Comparison of ENCODE assay signal across 9 cellular contexts in the genomic region with DNA sequence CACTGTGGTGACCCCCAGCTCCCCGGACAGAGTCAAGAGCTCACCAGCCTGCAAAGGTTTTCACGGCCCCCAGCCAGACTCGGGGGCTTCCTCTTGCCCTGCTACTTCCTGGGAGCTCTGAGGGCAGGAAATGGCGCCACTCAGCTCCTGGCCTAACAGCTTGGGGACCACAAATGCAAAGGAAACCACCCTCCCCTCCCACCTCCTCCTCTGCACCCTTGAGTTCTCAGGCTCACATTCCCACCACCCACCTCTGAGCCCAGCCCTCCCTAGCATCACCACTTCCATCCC. TPM values are rescaled to one million over a fixed set of nuclear protein-coding genes. Genes with fewer than 3 reads are reported as not detected.
DNase-seq lines count a peak whose midpoint lies in the region; ATAC-seq and TF ChIP-seq lines count a peak whose summit lies in the region.
"Had no signal": no experiment of that assay in that cellular context is flagged by ENCODE, and none has a peak within 500 bp of the region (broad histone marks: within the 10 kb centered on the region; RNA-seq: fewer than 3 reads in every experiment).

No MANE protein-coding gene starts in this region.

- H3K4me1 Mint-ChIP-seq in activated CD4-positive, alpha-beta memory T cell treated with anti-CD3 and anti-CD28 coated beads for 36 hours (ENCODE audit: low read depth): peaks cover 54% of the 10 kb centered on the region
- H3K4me1 Mint-ChIP-seq in naive thymus-derived CD4-positive, alpha-beta T cell: peaks cover 39 to 74% (median 54%) of the 10 kb centered on the region in 7 donors
- peaks cover 7% of the 10 kb centered on the region for H3K4me1 Mint-ChIP-seq in osteocyte (ENCODE audit: unreplicated experiment)

- no peaks in the 10 kb centered on the region for H3K27me3 Mint-ChIP-seq in activated CD4-positive, alpha-beta memory T cell treated with anti-CD3 and anti-CD28 coated beads for 36 hours
- no peaks in the 10 kb centered on the region for H3K27me3 Mint-ChIP-seq in naive thymus-derived CD4-positive, alpha-beta T cell
- H3K27me3 Mint-ChIP-seq in osteocyte (ENCODE audit: unreplicated experiment): peaks cover 4% of the 10 kb centered on the region

- H3K36me3 Mint-ChIP-seq in activated CD4-positive, alpha-beta memory T cell treated with anti-CD3 and anti-CD28 coated beads for 36 hours: peaks cover 35% of the 10 kb centered on the region
- peaks cover 0 to 44% (median 10%) of the 10 kb centered on the region in 5 donors for H3K36me3 Mint-ChIP-seq in naive thymus-derived CD4-positive, alpha-beta T cell
- H3K36me3 Mint-ChIP-seq in osteocyte (ENCODE audit: unreplicated experiment): no peaks in the 10 kb centered on the region

- peak overlapping the region; percentile 94 for H3K27ac ChIP-seq in naive thymus-derived CD4-positive, alpha-beta T cell (ENCODE audit: low read depth, low read length)

- H3K4me3 ChIP-seq in naive thymus-derived CD4-positive, alpha-beta T cell (ENCODE audit: low read length): peak overlapping the region; percentile 95

- peak overlapping the region; percentile 100 for H3K27ac Mint-ChIP-seq in activated CD4-positive, alpha-beta memory T cell treated with anti-CD3 and anti-CD28 coated beads for 36 hours
- H3K27ac Mint-ChIP-seq in naive thymus-derived CD4-positive, alpha-beta T cell: peak overlapping the region; percentile 90 to 99 (median 98)
- H3K27ac Mint-ChIP-seq in osteocyte (ENCODE audit: unreplicated experiment): no peak overlapping the region

- TF ChIP-seq CTCF in osteocyte (IDR thresholded peaks at IDR 0.05): no peak

- POLR2A ChIA-PET in activated CD4-positive, alpha-beta memory T cell treated with anti-CD3 and anti-CD28 coated beads for 36 hours (lab: Charles Lee): interaction anchor here (0.7 to 1.6 kb wide), 3 partner anchors 17 to 61 kb away, joined by 3 to 6 read pairs (median 5); partner anchors contain the start of gene QPRT
- POLR2A ChIA-PET in naive thymus-derived CD4-positive, alpha-beta T cell (lab: Charles Lee): interaction anchor here (0.6 to 1.8 kb wide), 9 partner anchors 11 to 403 kb away, joined by 3 to 7 read pairs (median 3); partner anchors contain the start of genes ALDOA, KCTD13 and QPRT

- no peaks in the 10 kb centered on the region for H3K9me3 ChIP-seq in naive thymus-derived CD4-positive, alpha-beta T cell (ENCODE audit: control insufficient read depth in 2 of 3, low read length in 3 of 3)

- ATAC-seq in HG03097 (IDR thresholded peaks at IDR 0.05; ENCODE audit: low FRiP score, unreplicated experiment): peak; percentile 29
- peak; percentile 36 for ATAC-seq in naive thymus-derived CD4-positive, alpha-beta T cell

- intact Hi-C loops in activated CD4-positive, alpha-beta memory T cell treated with anti-CD3 and anti-CD28 coated beads for 36 hours (cut with micrococcal nuclease): loop anchor here (2.0 to 5.0 kb wide), 2 partner anchors 18 to 60 kb away; no protein-coding TSS in a partner anchor
- intact Hi-C loops in naive thymus-derived CD4-positive, alpha-beta T cell (cut with micrococcal nuclease): loop anchor here (1.0 kb wide), 2 partner anchors 14 to 67 kb away; no protein-coding TSS in a partner anchor

- H3K9me3 Mint-ChIP-seq in activated CD4-positive, alpha-beta memory T cell treated with anti-CD3 and anti-CD28 coated beads for 36 hours: no peaks in the 10 kb centered on the region
- peaks cover 0 to 5% (median 0%) of the 10 kb centered on the region in 11 donors for H3K9me3 Mint-ChIP-seq in naive thymus-derived CD4-positive, alpha-beta T cell
- no peaks in the 10 kb centered on the region for H3K9me3 Mint-ChIP-seq in osteocyte (ENCODE audit: unreplicated experiment)

- no peaks in the 10 kb centered on the region for H3K36me3 ChIP-seq in naive thymus-derived CD4-positive, alpha-beta T cell (ENCODE audit: control insufficient read depth in 2 of 3, insufficient read depth in 3 of 3, low read length in 3 of 3)

- no peaks in the 10 kb centered on the region for H3K27me3 ChIP-seq in naive thymus-derived CD4-positive, alpha-beta T cell (ENCODE audit: control insufficient read depth in 2 of 2, insufficient read depth in 2 of 2, low read length in 2 of 2)

- CTCF ChIA-PET in activated CD4-positive, alpha-beta memory T cell treated with anti-CD3 and anti-CD28 coated beads for 36 hours (lab: Charles Lee): interaction anchor here (1.2 to 1.5 kb wide), 2 partner anchors 21 to 38 kb away, joined by 3 read pairs; no protein-coding TSS in a partner anchor
- CTCF ChIA-PET in naive thymus-derived CD4-positive, alpha-beta T cell (lab: Charles Lee): interaction anchor here (1.2 to 1.5 kb wide), 2 partner anchors 21 to 37 kb away, joined by 4 to 5 read pairs; no protein-coding TSS in a partner anchor

- H3K4me3 Mint-ChIP-seq in activated CD4-positive, alpha-beta memory T cell treated with anti-CD3 and anti-CD28 coated beads for 36 hours: peak overlapping the region; percentile 97
- H3K4me3 Mint-ChIP-seq in naive thymus-derived CD4-positive, alpha-beta T cell: peak overlapping the region; percentile 91 to 99 (median 98)
- no peak overlapping the region for H3K4me3 Mint-ChIP-seq in osteocyte (ENCODE audit: unreplicated experiment)

- H3K4me1 ChIP-seq in naive thymus-derived CD4-positive, alpha-beta T cell (ENCODE audit: control insufficient read depth in 2 of 2, insufficient read depth in 2 of 2, low read length in 2 of 2): peaks cover 28 to 45% of the 10 kb centered on the region in 2 donors

- peak; percentile 89 for DNase-seq in CMK (ENCODE audit: low read depth)
- peak; percentile 72 for DNase-seq in activated CD4-positive, alpha-beta memory T cell treated with anti-CD3 and anti-CD28 coated beads for 36 hours
- DNase-seq in naive thymus-derived CD4-positive, alpha-beta T cell: peak in 8 of 9 donors; percentile 29 to 60 (median 42)
- DNase-seq in NCI-H69 (lab: John Stamatoyannopoulos, UW): no peak
- no peak for DNase-seq in osteocyte (ENCODE audit: extremely low spot score, unreplicated experiment)
- no peak for DNase-seq in NCI-H146 treated with DMSO at 0.1 percent for 48 hours (lab: John Stamatoyannopoulos, UW; ENCODE audit: unreplicated experiment)
- no peak for DNase-seq in DMS 273 treated with DMSO at 0.1 percent for 48 hours (lab: John Stamatoyannopoulos, UW)
- DNase-seq: NCI-H1417 treated with DMSO at 0.1 percent for 48 hours had no signal

RNA-seq across cellular contexts. Expression of gene SPN, which starts 0.4 kb away (rescaled TPM):
- total RNA-seq in activated CD4-positive, alpha-beta memory T cell treated with anti-CD3 and anti-CD28 coated beads for 36 hours: 100 to 1,000 TPM; 109 to 114 TPM
- 100 to 1,000 TPM in 4 of 5 experiments, 10 to 100 TPM in 1; 79.5 to 333 (median 124) TPM for total RNA-seq in naive thymus-derived CD4-positive, alpha-beta T cell
- polyA plus RNA-seq in naive thymus-derived CD4-positive, alpha-beta T cell: 100 to 1,000 TPM in 1 of 2 donors, 10 to 100 TPM in 1; 96.0 to 183 TPM
- not detected in 2 replicates for total RNA-seq in osteocyte

RNA-seq across cellular contexts. Expression of gene QPRT, which starts 16.3 kb away (rescaled TPM):
- total RNA-seq in activated CD4-positive, alpha-beta memory T cell treated with anti-CD3 and anti-CD28 coated beads for 36 hours: 1 to 10 TPM; 8.7 to 9.7 TPM
- 1 to 10 TPM in 3 of 5 experiments, under 1 TPM in 2; 0.57 to 6.5 (median 1.4) TPM for total RNA-seq in naive thymus-derived CD4-positive, alpha-beta T cell
- under 1 TPM; 0.54 to 0.66 TPM for polyA plus RNA-seq in naive thymus-derived CD4-positive, alpha-beta T cell
- 23.5 and 30.1 TPM in 2 replicates for total RNA-seq in osteocyte

Comparison
In these comparisons a context has a peak if more than half of its experiments do, and no peak if none do; other contexts are left out.
1. DNase-seq: peak in CMK (single experiment), activated CD4-positive, alpha-beta memory T cell treated with anti-CD3 and anti-CD28 coated beads for 36 hours (single experiment) and naive thymus-derived CD4-positive, alpha-beta T cell (8 of 9); none in NCI-H69 (single experiment), osteocyte (single experiment), NCI-H146 treated with DMSO at 0.1 percent for 48 hours (single experiment) and DMS 273 treated with DMSO at 0.1 percent for 48 hours (single experiment).
2. RNA of gene SPN, which starts 0.4 kb away (total RNA-seq): 79.5 to 333 TPM in naive thymus-derived CD4-positive, alpha-beta T cell and 109 to 114 TPM in activated CD4-positive, alpha-beta memory T cell treated with anti-CD3 and anti-CD28 coated beads for 36 hours; not detected in osteocyte; every median in the first group is over 10 times any median in the second.